Comparison of ENCODE assay signal across 27 cellular contexts in genomic region chr13:45773236-45773635, GRCh38.
DNase-seq lines count a peak whose midpoint lies in the region; ATAC-seq and TF ChIP-seq lines count a peak whose summit lies in the region.
"Had no signal": no experiment of that assay in that cellular context is flagged by ENCODE, and none has a peak within 500 bp of the region (broad histone marks: within the 10 kb centered on the region; RNA-seq: fewer than 3 reads in every experiment).

No MANE protein-coding gene starts in this region.

- CTCF ChIA-PET in RWPE1 (lab: Yijun Ruan, JAX), result interaction anchor here (0.6 kb wide), 1 partner anchor 39 kb away, joined by 3 read pairs; no protein-coding TSS in a partner anchor

- H3K27me3 ChIP-seq in fibroblast of lung (ENCODE audit: control insufficient read depth, insufficient read depth, low read length), result peaks cover 4% of the 10 kb centered on the region
- no peaks in the 10 kb centered on the region for H3K27me3 ChIP-seq in upper lobe of left lung
- H3K27me3 ChIP-seq: stomach had no signal

- H3K4me1 ChIP-seq in fibroblast of lung (ENCODE audit: control insufficient read depth, extremely low read depth, insufficient read depth, low read length), result no peaks in the 10 kb centered on the region
- peaks cover 0 to 4% (median 0%) of the 10 kb centered on the region in 4 donors for H3K4me1 ChIP-seq in upper lobe of left lung

- no peaks in the 10 kb centered on the region for H3K79me2 ChIP-seq in fibroblast of lung (ENCODE audit: control insufficient read depth, insufficient read depth, low read length)

- H3K4me3 ChIP-seq in fibroblast of lung (replicated peaks in 1 of 4; ENCODE audit: control extremely low read depth in 1 of 4, insufficient read depth in 1 of 4, low read depth in 3 of 4, low read length in 4 of 4) (no peak overlapping the region), skeletal muscle cell (ENCODE audit: low read depth, low read length) (no peak overlapping the region), upper lobe of left lung (no peak overlapping the region)
- H3K4me3 ChIP-seq: GM12878, lung, stomach had no signal

- intact Hi-C loops in cardiac septum (cut with DNase I), result no loop called here

- no peak overlapping the region for H3K4me2 ChIP-seq in fibroblast of lung (ENCODE audit: extremely low read depth, insufficient read depth, low read length)

- H3K9ac ChIP-seq in fibroblast of lung (ENCODE audit: insufficient read depth, low read length), result no peak overlapping the region

- no peak for TF ChIP-seq EP300 in upper lobe of left lung (IDR thresholded peaks at IDR 0.05)

- 88 to 95% methylated on average over 2 of the region's 2 CpGs for WGBS in upper lobe of left lung, 2 donors

- no peaks in the 10 kb centered on the region for H4K20me1 ChIP-seq in fibroblast of lung (ENCODE audit: control insufficient read depth, extremely low read depth, insufficient read depth, low read length)

- no peaks in the 10 kb centered on the region for H3K9me3 ChIP-seq in fibroblast of lung (ENCODE audit: control insufficient read depth, insufficient read depth, low read depth, low read length)
- H3K9me3 ChIP-seq in upper lobe of left lung, result no peaks in the 10 kb centered on the region
- H3K9me3 ChIP-seq: stomach had no signal

- no peak for ATAC-seq in GM19395 (IDR thresholded peaks at IDR 0.05; ENCODE audit: unreplicated experiment)
- no peak for ATAC-seq in upper lobe of left lung (ENCODE audit: low FRiP score in 2 of 2)
- ATAC-seq: activated naive CD8-positive, alpha-beta T cell treated with anti-CD3 and anti-CD28 coated beads, Interleukin-2, amount 50 U/mL, for 24 hours; GM12878; HepG2 had no signal

- TF ChIP-seq POLR2A in upper lobe of left lung (IDR thresholded peaks at IDR 0.05), result no peak

- TF ChIP-seq CTCF in RWPE1 (conservative IDR thresholded peaks at IDR 0.05; ENCODE audit: low read depth), result no peak
- TF ChIP-seq CTCF in fibroblast of lung (conservative IDR thresholded peaks at IDR 0.05 in 1 of 2, IDR thresholded peaks at IDR 0.05 in 1 of 2; ENCODE audit: low read depth in 1 of 2, low read length in 2 of 2), result no peak
- no peak for TF ChIP-seq CTCF in upper lobe of left lung (IDR thresholded peaks at IDR 0.05)

- H3K27ac ChIP-seq in RWPE1 (no peak overlapping the region), fibroblast of lung (ENCODE audit: insufficient read depth, low read length) (no peak overlapping the region), upper lobe of left lung (no peak overlapping the region)
- H3K27ac ChIP-seq: 22Rv1, stomach had no signal

- DNase-seq in DMS153 (lab: John Stamatoyannopoulos, UW) (peak; percentile 11), DMS153 treated with DMSO at 0.1 percent for 48 hours (lab: John Stamatoyannopoulos, UW; ENCODE audit: unreplicated experiment) (no peak), RWPE1 (ENCODE audit: low spot score) (peak; percentile 82), fibroblast of lung (ENCODE audit: low read depth in 2 of 2) (peak; percentile 20 to 70), skeletal muscle cell (ENCODE audit: low read depth) (peak; percentile 13), cardiac septum (ENCODE audit: low spot score) (no peak), upper lobe of left lung (no peak)
- DNase-seq: activated B cell treated with CpG ODN at 0.5 μM for 24 hours; activated CD4-positive, alpha-beta T cell treated with anti-CD3 and anti-CD28 coated beads, Interleukin-2, amount 50 U/mL, for 48 hours; activated CD8-positive, alpha-beta memory T cell treated with anti-CD3 and anti-CD28 coated beads, Interleukin-2, amount 50 U/mL, for 48 hours; activated effector memory CD4-positive, alpha-beta T cell treated with anti-CD3 and anti-CD28 coated beads, Interleukin-2, amount 50 U/mL, for 16 hours; activated naive CD8-positive, alpha-beta T cell treated with anti-CD3 and anti-CD28 coated beads, Interleukin-2, amount 50 U/mL, for 24 hours; cortex of kidney; foreskin melanocyte; GOT3; hippocampal formation; NCI-H524 treated with DMSO at 0.1 percent for 48 hours; occipital lobe; retina; stomach; T1000; trophoblast cell had no signal

- no peaks in the 10 kb centered on the region for H3K36me3 ChIP-seq in fibroblast of lung (ENCODE audit: control insufficient read depth, insufficient read depth, low read length)
- H3K36me3 ChIP-seq in upper lobe of left lung, result no peaks in the 10 kb centered on the region
- H3K36me3 ChIP-seq: stomach had no signal

- no peak overlapping the region for H2AFZ ChIP-seq in fibroblast of lung (ENCODE audit: low read length)

- POLR2A ChIA-PET in RWPE1 (lab: Yijun Ruan, JAX; ENCODE audit: low non-redundant PET), result no interaction called here

Comparison
In these comparisons a context has a peak if more than half of its experiments do, and no peak if none do; other contexts are left out.
1. DNase-seq: peak in DMS153 (single experiment), RWPE1 (single experiment), fibroblast of lung (2 of 2) and skeletal muscle cell (single experiment); none in DMS153 treated with DMSO at 0.1 percent for 48 hours (single experiment), cardiac septum (single experiment) and upper lobe of left lung (0 of 2).